ENCODE assay signal across 10 cellular contexts in the genomic region with DNA sequence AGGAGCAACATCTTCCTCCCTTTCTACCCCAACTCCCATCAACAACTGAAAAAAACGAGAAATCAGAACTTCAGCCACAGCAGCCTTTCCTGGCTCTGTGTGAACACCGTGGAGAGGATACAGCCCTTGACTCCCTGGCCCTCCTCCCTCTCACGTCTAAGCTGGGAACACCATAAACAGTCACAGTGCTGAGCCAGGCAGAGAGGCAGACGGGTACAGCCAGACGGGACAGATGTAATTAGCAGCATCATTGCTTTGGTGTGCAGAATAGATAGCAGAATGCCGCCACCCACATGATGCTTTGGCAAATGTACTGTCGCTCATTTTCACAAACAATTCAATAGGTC.
A peak's percentile ranks its signal among the peaks of the same experiment; 100 is the strongest.
DNase-seq lines count a peak whose midpoint lies in the region; ATAC-seq and TF ChIP-seq lines count a peak whose summit lies in the region.
"Had no signal": no experiment of that assay in that cellular context is flagged by ENCODE, and none has a peak within 500 bp of the region (broad histone marks: within the 10 kb centered on the region; RNA-seq: fewer than 3 reads in every experiment).

No MANE protein-coding gene starts in this region.

- no peaks in the 10 kb centered on the region for H3K9me3 Mint-ChIP-seq in CD8-positive, alpha-beta T cell
- H3K9me3 Mint-ChIP-seq in HFFc6, result 0 out of 2 replicates have a peak, but pooled peaks cover under 1% of the 10 kb centered on the region
- no peaks in the 10 kb centered on the region for H3K9me3 Mint-ChIP-seq in activated CD8-positive, alpha-beta T cell treated with anti-CD3 and anti-CD28 coated beads for 36 hours
- H3K9me3 Mint-ChIP-seq in naive B cell, result peaks cover 0 to 2% (median under 1%) of the 10 kb centered on the region in 7 donors

- peaks cover 27% of the 10 kb centered on the region for H3K4me1 Mint-ChIP-seq in CD8-positive, alpha-beta T cell (ENCODE audit: low read depth)
- peaks cover 13% of the 10 kb centered on the region for H3K4me1 Mint-ChIP-seq in HFFc6 (ENCODE audit: low read depth)
- H3K4me1 Mint-ChIP-seq in activated CD8-positive, alpha-beta T cell treated with anti-CD3 and anti-CD28 coated beads for 36 hours (ENCODE audit: low read depth), result peaks cover 28% of the 10 kb centered on the region
- H3K4me1 Mint-ChIP-seq in naive B cell, result peaks cover 33 to 42% (median 33%) of the 10 kb centered on the region in 3 donors

- no peak for DNase-seq in CD8-positive, alpha-beta T cell
- peak; percentile 18 for DNase-seq in HFFc6
- DNase-seq in activated CD8-positive, alpha-beta T cell treated with anti-CD3 and anti-CD28 coated beads for 36 hours, result no peak
- no peak for DNase-seq in naive B cell
- no peak for DNase-seq in COR-L47 (lab: John Stamatoyannopoulos, UW)
- no peak for DNase-seq in omental fat pad (ENCODE audit: low spot score)
- DNase-seq: GDM1, SHP77 treated with DMSO at 0.1 percent for 48 hours had no signal

- ATAC-seq in CD8-positive, alpha-beta T cell, result peak; percentile 41
- ATAC-seq in activated CD8-positive, alpha-beta T cell treated with anti-CD3 and anti-CD28 coated beads for 36 hours, result no peak
- no peak for ATAC-seq in naive B cell (ENCODE audit: low read depth in 2 of 2)
- ATAC-seq in GM18517 (IDR thresholded peaks at IDR 0.05; ENCODE audit: unreplicated experiment), result no peak
- ATAC-seq in omental fat pad (ENCODE audit: low FRiP score), result no peak

- H3K36me3 Mint-ChIP-seq in CD8-positive, alpha-beta T cell, result no peaks in the 10 kb centered on the region
- H3K36me3 Mint-ChIP-seq in HFFc6 (ENCODE audit: low read depth), result no peaks in the 10 kb centered on the region
- no peaks in the 10 kb centered on the region for H3K36me3 Mint-ChIP-seq in activated CD8-positive, alpha-beta T cell treated with anti-CD3 and anti-CD28 coated beads for 36 hours (ENCODE audit: low read depth)
- no peaks in the 10 kb centered on the region for H3K36me3 Mint-ChIP-seq in naive B cell

- H3K27ac Mint-ChIP-seq in CD8-positive, alpha-beta T cell, result peak overlapping the region; percentile 84
- H3K27ac Mint-ChIP-seq in HFFc6 (no peak overlapping the region), naive B cell (peak overlapping the region; percentile 57 to 91 (median 75))
- peak overlapping the region; percentile 58 for H3K27ac Mint-ChIP-seq in activated CD8-positive, alpha-beta T cell treated with anti-CD3 and anti-CD28 coated beads for 36 hours

- H3K9me3 ChIP-seq in CD8-positive, alpha-beta T cell (ENCODE audit: low read length), result no peaks in the 10 kb centered on the region
- H3K9me3 ChIP-seq: prostate gland had no signal

- H3K4me3 ChIP-seq in CD8-positive, alpha-beta T cell (ENCODE audit: low read depth, low read length), result no peak overlapping the region
- H3K4me3 ChIP-seq: prostate gland had no signal

- intact Hi-C loops in CD8-positive, alpha-beta T cell (cut with DNase I, micrococcal nuclease), result no loop called here
- intact Hi-C loops in activated CD8-positive, alpha-beta T cell treated with anti-CD3 and anti-CD28 coated beads for 36 hours (cut with micrococcal nuclease), result no loop called here

- peaks cover 23% of the 10 kb centered on the region for H3K4me1 ChIP-seq in CD8-positive, alpha-beta T cell (ENCODE audit: insufficient read depth, low read length)
- H3K4me1 ChIP-seq: prostate gland had no signal

- no peaks in the 10 kb centered on the region for H3K27me3 Mint-ChIP-seq in CD8-positive, alpha-beta T cell (ENCODE audit: low read depth)
- H3K27me3 Mint-ChIP-seq in HFFc6 (ENCODE audit: insufficient read depth) (peaks cover 42% of the 10 kb centered on the region), naive B cell (no peaks in the 10 kb centered on the region)
- H3K27me3 Mint-ChIP-seq in activated CD8-positive, alpha-beta T cell treated with anti-CD3 and anti-CD28 coated beads for 36 hours, result no peaks in the 10 kb centered on the region

- CTCF ChIA-PET in CD8-positive, alpha-beta T cell (lab: Charles Lee), result interaction anchor here (0.9 to 4.9 kb wide), 4 partner anchors 9 to 59 kb away, joined by 3 to 29 read pairs (median 5); no protein-coding TSS in a partner anchor
- CTCF ChIA-PET in activated CD8-positive, alpha-beta T cell treated with anti-CD3 and anti-CD28 coated beads for 36 hours (lab: Charles Lee), result interaction anchor here (1.1 to 2.4 kb wide), 5 partner anchors 34 to 339 kb away, joined by 3 to 13 read pairs (median 3); a partner anchor contains a TSS

- H3K27me3 ChIP-seq in CD8-positive, alpha-beta T cell (ENCODE audit: insufficient read depth, low read length), result no peaks in the 10 kb centered on the region

- H3K4me3 Mint-ChIP-seq in CD8-positive, alpha-beta T cell, result peak overlapping the region; percentile 70
- H3K4me3 Mint-ChIP-seq in HFFc6 (peak overlapping the region; percentile 49), naive B cell (peak overlapping the region in 6 of 8 donors; percentile 5 to 87 (median 68))
- peak overlapping the region; percentile 26 for H3K4me3 Mint-ChIP-seq in activated CD8-positive, alpha-beta T cell treated with anti-CD3 and anti-CD28 coated beads for 36 hours

- no peak for TF ChIP-seq CTCF in CD8-positive, alpha-beta T cell (IDR thresholded peaks at IDR 0.05)
- TF ChIP-seq CTCF in HFFc6 (IDR thresholded peaks at IDR 0.05), result no peak
- TF ChIP-seq CTCF in activated CD8-positive, alpha-beta T cell treated with anti-CD3 and anti-CD28 coated beads for 36 hours (IDR thresholded peaks at IDR 0.05), result no peak
- no peak for TF ChIP-seq CTCF in omental fat pad (IDR thresholded peaks at IDR 0.05)

- no peak overlapping the region for H3K27ac ChIP-seq in CD8-positive, alpha-beta T cell (ENCODE audit: low read depth, low read length)
- H3K27ac ChIP-seq: prostate gland had no signal

- no peaks in the 10 kb centered on the region for H3K36me3 ChIP-seq in CD8-positive, alpha-beta T cell (ENCODE audit: insufficient read depth, low read length)
- H3K36me3 ChIP-seq: prostate gland had no signal

- POLR2A ChIA-PET in CD8-positive, alpha-beta T cell (lab: Charles Lee), result interaction anchor here (0.6 to 0.7 kb wide), 3 partner anchors 15 to 196 kb away, joined by 3 to 5 read pairs (median 5); no protein-coding TSS in a partner anchor
- POLR2A ChIA-PET in activated CD8-positive, alpha-beta T cell treated with anti-CD3 and anti-CD28 coated beads for 36 hours (lab: Charles Lee), result interaction anchor here (1.0 kb wide), 1 partner anchor 10 kb away, joined by 5 read pairs; no protein-coding TSS in a partner anchor
